ENCODE assay signal across 9 cellular contexts in genomic region chr10:64952042-64952441, GRCh38.
"Had no signal": no experiment of that assay in that cellular context is flagged by ENCODE, and none has a peak within 500 bp of the region (broad histone marks: within the 10 kb centered on the region; RNA-seq: fewer than 3 reads in every experiment).

No MANE protein-coding gene starts in this region.

- FAIRE-seq: H1, H54, HepG2 had no signal

- H3K4me3 Mint-ChIP-seq: GM23338, HFFc6, IgD-negative memory B cell had no signal

- H3K9me3 ChIP-seq: HAP-1 had no signal

- H3K4me3 ChIP-seq: GM23338, HAP-1 had no signal

- H3K27me3 Mint-ChIP-seq: IgD-negative memory B cell had no signal

- DNase-seq: HFFc6 had no signal

- H3K36me3 ChIP-seq: HAP-1 had no signal

- ATAC-seq: GM23338, HCT116, HepG2 had no signal

- H2AFZ ChIP-seq: GM23338 had no signal

- H3K4me1 ChIP-seq: HAP-1 had no signal

- H3K4me1 Mint-ChIP-seq: GM23338, IgD-negative memory B cell had no signal

- H3K4me2 ChIP-seq: GM23338 had no signal

- H3K27ac ChIP-seq: HL-60 had no signal

- H3K27ac Mint-ChIP-seq: GM23338, HFFc6, IgD-negative memory B cell had no signal
